24 cellular contexts compared by ENCODE assay signal in the genomic region with DNA sequence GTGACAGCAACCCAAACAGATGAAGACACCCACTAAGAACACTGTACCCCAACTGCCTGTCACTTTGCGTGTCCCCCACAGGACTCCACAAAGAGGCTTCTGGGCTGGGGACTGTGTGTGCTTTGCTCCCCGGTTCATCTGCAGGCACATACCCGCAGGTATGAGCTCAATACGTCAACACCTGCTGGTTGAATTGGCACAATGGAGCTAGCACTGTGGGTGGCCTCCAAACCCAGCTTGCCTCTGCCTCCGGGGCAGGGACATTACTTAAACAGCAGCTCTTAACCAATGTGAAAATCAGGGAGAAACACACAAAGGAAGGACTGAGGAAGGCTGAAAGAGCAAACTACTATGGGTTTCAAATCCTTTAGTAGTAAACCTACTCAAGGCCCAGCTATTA.
"Had no signal": no experiment of that assay in that cellular context is flagged by ENCODE, and none has a peak within 500 bp of the region (broad histone marks: within the 10 kb centered on the region; RNA-seq: fewer than 3 reads in every experiment).

No MANE protein-coding gene starts in this region.

- H3K9me3 ChIP-seq: prostate gland, vagina had no signal

- DNase-seq: activated CD4-positive, alpha-beta T cell treated with anti-CD3 and anti-CD28 coated beads, Interleukin-2, amount 10 ng/mL, durations not matched to agents 7 days and 5 days; activated CD4-positive, CD25-positive, alpha-beta regulatory T cell; activated CD8-positive, alpha-beta memory T cell treated with anti-CD3 and anti-CD28 coated beads for 24 hours; activated CD8-positive, alpha-beta memory T cell treated with anti-CD3 and anti-CD28 coated beads, Interleukin-2, amount 50 U/mL, for 48 hours; activated effector memory CD4-positive, alpha-beta T cell treated with Interleukin-2 at 50 U/mL for 16 hours; activated naive CD4-positive, alpha-beta T cell treated with anti-CD3 and anti-CD28 coated beads, Interleukin-2, amount 50 U/mL, for 16 hours; activated T-cell treated with anti-CD3 and anti-CD28 coated beads, Interleukin-2, amount 50 U/mL, for 48 hours; aorta; brain microvascular endothelial cell; central memory CD4-positive, alpha-beta T cell; effector CD4-positive, alpha-beta T cell; heart left ventricle; immature natural killer cell; kidney glomerular epithelial cell; left ventricle myocardium inferior; mucosa of descending colon; naive B cell; right cardiac atrium; T-helper 9 cell; transverse colon had no signal

- H3K4me1 ChIP-seq: gastroesophageal sphincter, heart left ventricle, left ventricle myocardium inferior, prostate gland, transverse colon, vagina had no signal

- H3K4me3 ChIP-seq: gastroesophageal sphincter, heart left ventricle, left ventricle myocardium inferior, mucosa of descending colon, prostate gland, transverse colon, vagina had no signal

- ATAC-seq: esophagus mucosa, gastroesophageal sphincter, heart left ventricle, mucosa of descending colon, right cardiac atrium had no signal

- H3K27ac ChIP-seq: brain microvascular endothelial cell, gastroesophageal sphincter, heart left ventricle, left ventricle myocardium inferior, prostate gland, transverse colon, vagina had no signal

- H3K27me3 ChIP-seq: brain microvascular endothelial cell, gastroesophageal sphincter, heart left ventricle, transverse colon, vagina had no signal

- H3K36me3 ChIP-seq: brain microvascular endothelial cell, gastroesophageal sphincter, heart left ventricle, left ventricle myocardium inferior, prostate gland, transverse colon, vagina had no signal
